12 cellular contexts compared by ENCODE assay signal in genomic region chr11:76610371-76610770, GRCh38.
"Had no signal": no experiment of that assay in that cellular context is flagged by ENCODE, and none has a peak within 500 bp of the region (broad histone marks: within the 10 kb centered on the region; RNA-seq: fewer than 3 reads in every experiment).

No MANE protein-coding gene starts in this region.

- ATAC-seq: esophagus mucosa had no signal

- DNase-seq: activated naive CD4-positive, alpha-beta T cell treated with anti-CD3 and anti-CD28 coated beads, Interleukin-2, amount 50 U/mL, for 16 hours; T-helper 9 cell; transverse colon had no signal

- H3K4me2 ChIP-seq: smooth muscle cell had no signal

- H3K4me3 ChIP-seq: dorsolateral prefrontal cortex, SJSA1, smooth muscle cell, transverse colon had no signal

- H3K36me3 ChIP-seq: SJSA1, transverse colon had no signal

- H3K4me3 Mint-ChIP-seq: activated CD8-positive, alpha-beta T cell treated with anti-CD3 and anti-CD28 coated beads for 36 hours; naive thymus-derived CD4-positive, alpha-beta T cell; stimulated activated memory B cell treated with anti-CD40 and anti-IgM and Interleukin-4, amounts not matched to agents 10 μg/mL and 1 μg/mL and 100 μg/mL, for 72 hours had no signal

- H3K27ac Mint-ChIP-seq: activated CD8-positive, alpha-beta T cell treated with anti-CD3 and anti-CD28 coated beads for 36 hours; activated T-helper 2 cell treated with anti-CD3 and anti-CD28 coated beads, Interferon-gamma antibody, Interleukin-2, Interleukin-4, amounts not matched to agents 10 μg/mL and 5 μg/mL and 100 μg/mL, durations not matched to agents 14 hours and 24 hours and 36 hours; naive thymus-derived CD4-positive, alpha-beta T cell; stimulated activated memory B cell treated with anti-CD40 and anti-IgM and Interleukin-4, amounts not matched to agents 10 μg/mL and 1 μg/mL and 100 μg/mL, for 72 hours had no signal

- H3K27ac ChIP-seq: SJSA1 had no signal

- H3K9me3 ChIP-seq: SJSA1, transverse colon had no signal

- H3K27me3 ChIP-seq: dorsolateral prefrontal cortex, SJSA1, transverse colon had no signal

- H3K36me3 Mint-ChIP-seq: brain; naive thymus-derived CD4-positive, alpha-beta T cell had no signal

- H3K9me3 Mint-ChIP-seq: activated CD8-positive, alpha-beta T cell treated with anti-CD3 and anti-CD28 coated beads for 36 hours; activated T-helper 2 cell treated with anti-CD3 and anti-CD28 coated beads, Interferon-gamma antibody, Interleukin-2, Interleukin-4, amounts not matched to agents 10 μg/mL and 5 μg/mL and 100 μg/mL, durations not matched to agents 14 hours and 24 hours and 36 hours had no signal
